15 cellular contexts compared by ENCODE assay signal in genomic region chr22:35777335-35777975, GRCh38. TPM values are rescaled to one million over a fixed set of nuclear protein-coding genes. Genes with fewer than 3 reads are reported as not detected.
A peak's percentile ranks its signal among the peaks of the same experiment; 100 is the strongest.
DNase-seq lines count a peak whose midpoint lies in the region; ATAC-seq and TF ChIP-seq lines count a peak whose summit lies in the region.
"Had no signal": no experiment of that assay in that cellular context is flagged by ENCODE, and none has a peak within 500 bp of the region (broad histone marks: within the 10 kb centered on the region; RNA-seq: fewer than 3 reads in every experiment).

No MANE protein-coding gene starts in this region.

- H3K27ac Mint-ChIP-seq in activated CD8-positive, alpha-beta memory T cell treated with anti-CD3 and anti-CD28 coated beads, Interleukin-2, amount 10 ng/mL, durations not matched to agents 7 days and 5 days = no peak overlapping the region
- no peak overlapping the region for H3K27ac Mint-ChIP-seq in activated CD4-positive, alpha-beta T cell treated with anti-CD3 and anti-CD28 coated beads, Interleukin-2, amount 10 ng/mL, durations not matched to agents 24 days and 14 days

- H3K4me1 ChIP-seq in ascending aorta = peaks cover 6 to 21% of the 10 kb centered on the region in 2 donors

- ATAC-seq in activated CD8-positive, alpha-beta memory T cell treated with anti-CD3 and anti-CD28 coated beads, Interleukin-2, amount 10 ng/mL, durations not matched to agents 7 days and 5 days = no peak

- peaks cover 4% of the 10 kb centered on the region for H3K27me3 Mint-ChIP-seq in activated CD8-positive, alpha-beta memory T cell treated with anti-CD3 and anti-CD28 coated beads, Interleukin-2, amount 10 ng/mL, durations not matched to agents 7 days and 5 days
- peaks cover 16% of the 10 kb centered on the region for H3K27me3 Mint-ChIP-seq in activated CD4-positive, alpha-beta T cell treated with anti-CD3 and anti-CD28 coated beads, Interleukin-2, amount 10 ng/mL, durations not matched to agents 24 days and 14 days

- DNase-seq in A172 (ENCODE audit: low spot score) (peak; percentile 6), HFF-Myc (ENCODE audit: extremely low read depth, low read depth) (peak; percentile 19), ascending aorta (ENCODE audit: low spot score in 2 of 2) (no peak), glomerular visceral epithelial cell (ENCODE audit: extremely low spot score) (peak; percentile 42), CD1c-positive myeloid dendritic cell (ENCODE audit: extremely low spot score) (no peak), NCI-H748 (lab: John Stamatoyannopoulos, UW; ENCODE audit: unreplicated experiment) (no peak)
- DNase-seq in activated CD8-positive, alpha-beta memory T cell treated with anti-CD3 and anti-CD28 coated beads, Interleukin-2, amount 10 ng/mL, durations not matched to agents 7 days and 5 days = no peak
- no peak for DNase-seq in activated CD4-positive, alpha-beta T cell treated with anti-CD3 and anti-CD28 coated beads, Interleukin-2, amount 10 ng/mL, durations not matched to agents 24 days and 14 days
- DNase-seq: activated gamma-delta T cell treated with Interleukin-2 at 50 U/mL for 16 hours, cortex of kidney, NCI-H1092, NCI-H748 treated with DMSO at 0.1 percent for 48 hours had no signal

- TF ChIP-seq CTCF in HFF-Myc (IDR thresholded peaks at IDR 0.05; ENCODE audit: low read depth, low read length, missing control alignments) (no peak), ascending aorta (IDR thresholded peaks at IDR 0.05) (no peak)

- no peak overlapping the region for H3K4me3 Mint-ChIP-seq in activated CD8-positive, alpha-beta memory T cell treated with anti-CD3 and anti-CD28 coated beads, Interleukin-2, amount 10 ng/mL, durations not matched to agents 7 days and 5 days
- H3K4me3 Mint-ChIP-seq in activated CD4-positive, alpha-beta T cell treated with anti-CD3 and anti-CD28 coated beads, Interleukin-2, amount 10 ng/mL, durations not matched to agents 24 days and 14 days = no peak overlapping the region

- H3K27ac ChIP-seq in ascending aorta = peak overlapping the region; percentile 19 to 76
- H3K27ac ChIP-seq: HL-60, right atrium auricular region, tibial nerve had no signal

- H3K9me3 Mint-ChIP-seq in activated CD8-positive, alpha-beta memory T cell treated with anti-CD3 and anti-CD28 coated beads, Interleukin-2, amount 10 ng/mL, durations not matched to agents 7 days and 5 days (ENCODE audit: low read depth) = no peaks in the 10 kb centered on the region
- no peaks in the 10 kb centered on the region for H3K9me3 Mint-ChIP-seq in activated CD4-positive, alpha-beta T cell treated with anti-CD3 and anti-CD28 coated beads, Interleukin-2, amount 10 ng/mL, durations not matched to agents 24 days and 14 days

- CTCF ChIA-PET in activated CD8-positive, alpha-beta memory T cell treated with anti-CD3 and anti-CD28 coated beads, Interleukin-2, amount 10 ng/mL, durations not matched to agents 7 days and 5 days (lab: Charles Lee) = no interaction called here

- no peaks in the 10 kb centered on the region for H3K4me1 Mint-ChIP-seq in activated CD8-positive, alpha-beta memory T cell treated with anti-CD3 and anti-CD28 coated beads, Interleukin-2, amount 10 ng/mL, durations not matched to agents 7 days and 5 days
- no peaks in the 10 kb centered on the region for H3K4me1 Mint-ChIP-seq in activated CD4-positive, alpha-beta T cell treated with anti-CD3 and anti-CD28 coated beads, Interleukin-2, amount 10 ng/mL, durations not matched to agents 24 days and 14 days

- H3K36me3 ChIP-seq in ascending aorta = no peaks in the 10 kb centered on the region
- H3K36me3 ChIP-seq: tibial nerve had no signal

- intact Hi-C loops in ascending aorta (cut with DNase I) = no loop called here
- intact Hi-C loops in activated CD4-positive, alpha-beta T cell treated with anti-CD3 and anti-CD28 coated beads, Interleukin-2, amount 10 ng/mL, durations not matched to agents 24 days and 14 days (cut with micrococcal nuclease) = no loop called here

- H3K36me3 Mint-ChIP-seq in activated CD8-positive, alpha-beta memory T cell treated with anti-CD3 and anti-CD28 coated beads, Interleukin-2, amount 10 ng/mL, durations not matched to agents 7 days and 5 days = no peaks in the 10 kb centered on the region
- no peaks in the 10 kb centered on the region for H3K36me3 Mint-ChIP-seq in activated CD4-positive, alpha-beta T cell treated with anti-CD3 and anti-CD28 coated beads, Interleukin-2, amount 10 ng/mL, durations not matched to agents 24 days and 14 days (ENCODE audit: low read depth)

- no peak overlapping the region for H3K4me3 ChIP-seq in HFF-Myc (replicated peaks; ENCODE audit: low read depth, low read length)
- H3K4me3 ChIP-seq in ascending aorta = no peak overlapping the region
- H3K4me3 ChIP-seq: right atrium auricular region, tibial nerve had no signal

- no peaks in the 10 kb centered on the region for H3K27me3 ChIP-seq in ascending aorta
- H3K27me3 ChIP-seq: right atrium auricular region, tibial nerve had no signal

- H3K9me3 ChIP-seq in ascending aorta = no peaks in the 10 kb centered on the region
- H3K9me3 ChIP-seq: right atrium auricular region, tibial nerve had no signal

RNA-seq across cellular contexts. Expression of gene APOL5, which starts 59.8 kb away (rescaled TPM):
- total RNA-seq in A172 (2014; rRNA removed; shearing (Covaris generic)) = not detected in 2 replicates
- not detected for total RNA-seq in ascending aorta
- total RNA-seq in activated CD8-positive, alpha-beta memory T cell treated with anti-CD3 and anti-CD28 coated beads, Interleukin-2, amount 10 ng/mL, durations not matched to agents 7 days and 5 days = not detected
- not detected in 2 replicates for total RNA-seq in activated CD4-positive, alpha-beta T cell treated with anti-CD3 and anti-CD28 coated beads, Interleukin-2, amount 10 ng/mL, durations not matched to agents 24 days and 14 days

Comparison
In these comparisons a context has a peak if more than half of its experiments do, and no peak if none do; other contexts are left out.
1. DNase-seq: peak in A172 (single experiment), HFF-Myc (single experiment) and glomerular visceral epithelial cell (single experiment); none in ascending aorta (0 of 2), CD1c-positive myeloid dendritic cell (single experiment), activated CD8-positive, alpha-beta memory T cell treated with anti-CD3 and anti-CD28 coated beads, Interleukin-2, amount 10 ng/mL, durations not matched to agents 7 days and 5 days (single experiment), NCI-H748 (single experiment) and activated CD4-positive, alpha-beta T cell treated with anti-CD3 and anti-CD28 coated beads, Interleukin-2, amount 10 ng/mL, durations not matched to agents 24 days and 14 days (single experiment).